20 cellular contexts compared by ENCODE assay signal in the genomic region with DNA sequence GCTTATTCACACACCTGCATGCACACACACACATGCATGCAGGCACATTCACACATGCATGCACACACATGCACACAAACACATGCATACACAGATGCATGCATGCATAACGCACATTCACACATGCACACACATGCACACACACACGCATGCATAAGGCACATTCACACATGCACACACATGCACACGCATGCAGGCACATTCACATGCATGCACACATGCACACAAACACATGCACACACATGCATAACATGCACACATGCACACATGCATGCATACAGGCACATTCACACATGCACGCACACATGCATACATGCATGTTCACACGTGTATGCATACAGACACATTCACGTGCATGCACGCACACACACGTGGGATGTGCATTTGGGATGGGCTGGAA.
"Had no signal": no experiment of that assay in that cellular context is flagged by ENCODE, and none has a peak within 500 bp of the region (broad histone marks: within the 10 kb centered on the region; RNA-seq: fewer than 3 reads in every experiment).

No MANE protein-coding gene starts in this region.

- H3K4me1 ChIP-seq: heart left ventricle, parathyroid adenoma, psoas muscle, spleen, tibial artery, upper lobe of right lung, vagina had no signal

- H3K4me3 ChIP-seq: heart left ventricle, psoas muscle, spleen, tibial artery, upper lobe of right lung, vagina had no signal

- H3K9ac ChIP-seq: parathyroid adenoma had no signal

- H2AFZ ChIP-seq: parathyroid adenoma had no signal

- FAIRE-seq: frontal cortex had no signal

- H3K27me3 ChIP-seq: tibial artery, vagina had no signal

- ATAC-seq: esophagus mucosa, heart left ventricle, psoas muscle, sciatic nerve, upper lobe of right lung had no signal

- H3K9me3 ChIP-seq: heart left ventricle, psoas muscle, tibial artery, upper lobe of right lung, vagina had no signal

- H3K27ac ChIP-seq: heart left ventricle, parathyroid adenoma, psoas muscle, spleen, tibial artery, upper lobe of right lung, vagina had no signal

- DNase-seq: effector CD4-positive, alpha-beta T cell; endodermal cell; heart left ventricle; hippocampal formation; kidney glomerular epithelial cell; mesendoderm; naive B cell; psoas muscle; retina; spleen; stimulated activated CD4-positive, alpha-beta T cell treated with anti-CD3 and anti-CD28 coated beads, Interleukin-15, amount 100 ng/mL, for 24 hours; stimulated activated CD4-positive, alpha-beta T cell treated with anti-CD3 and anti-CD28 coated beads, Interleukin-1b, Interleukin-23, amount 100 ng/mL, for 48 hours; stimulated activated CD4-positive, alpha-beta T cell treated with anti-CD3 and anti-CD28 coated beads, Interleukin-4, amount 100 ng/mL, for 24 hours; tibial artery; upper lobe of right lung had no signal

- H3K79me2 ChIP-seq: parathyroid adenoma had no signal

- H3K36me3 ChIP-seq: heart left ventricle, spleen, tibial artery, upper lobe of right lung, vagina had no signal
